In genomic region chr11:1548221-1549070, GRCh38 we compare ENCODE assay signal across 8 cellular contexts. TPM values are rescaled to one million over a fixed set of nuclear protein-coding genes. Genes with fewer than 3 reads are reported as not detected.
DNase-seq lines count a peak whose midpoint lies in the region; ATAC-seq and TF ChIP-seq lines count a peak whose summit lies in the region.

No MANE protein-coding gene starts in this region.

- no peaks in the 10 kb centered on the region for H3K9me3 ChIP-seq in gastrocnemius medialis

- peak overlapping the region; percentile 6; the same call in 1 of the 2 replicates for H3K4me2 ChIP-seq in KMS-11

- no peaks in the 10 kb centered on the region for H3K79me2 ChIP-seq in KMS-11 (ENCODE audit: insufficient read depth, low read depth)

- no peak for TF ChIP-seq CTCF in AG04449 (IDR thresholded peaks at IDR 0.05; ENCODE audit: insufficient read depth, low read length, missing control alignments)
- TF ChIP-seq CTCF in KMS-11 (conservative IDR thresholded peaks at IDR 0.05; ENCODE audit: low read depth, low read length): no peak
- no peak for TF ChIP-seq CTCF in gastrocnemius medialis (IDR thresholded peaks at IDR 0.05 in 4 of 5, conservative IDR thresholded peaks at IDR 0.05 in 1 of 5)
- no peak for TF ChIP-seq CTCF in GM20000 (IDR thresholded peaks at IDR 0.05; ENCODE audit: extremely low read depth, missing control alignments)

- H3K27me3 ChIP-seq in KMS-11 (ENCODE audit: insufficient read depth, low read depth) (peaks cover 66% of the 10 kb centered on the region), gastrocnemius medialis (no peaks in the 10 kb centered on the region)

- H3K9ac ChIP-seq in KMS-11: no peak overlapping the region

- no peaks in the 10 kb centered on the region for H4K20me1 ChIP-seq in KMS-11 (ENCODE audit: insufficient read depth)

- intact Hi-C loops in gastrocnemius medialis (cut with DNase I; ENCODE audit: low total_unique reads): loop anchor here (5.0 kb wide), 1 partner anchor 39 kb away; the partner anchor contains the start of gene KRTAP5-1

- in situ Hi-C loops in gastrocnemius medialis (cut with MboI; ENCODE audit: low sequenced_read_pairs in 4 of 4): no loop called here

- peak; percentile 84 to 86 for ATAC-seq in gastrocnemius medialis

- H3K27ac ChIP-seq in KMS-11: no peak overlapping the region
- peak overlapping the region; percentile 82 to 99 (median 90) for H3K27ac ChIP-seq in gastrocnemius medialis

- peak; percentile 82 to 84 for TF ChIP-seq POLR2A in gastrocnemius medialis (IDR thresholded peaks at IDR 0.05)

- DNase-seq in AG04449 (ENCODE audit: low read depth, low spot score) (no peak), amniotic epithelial cell (ENCODE audit: low read depth) (peak; percentile 37), hypothalamus (lab: John Stamatoyannopoulos, UW) (peak in 28 of 51 donors; percentile 16 to 80 (median 56)), gastrocnemius medialis (peak; percentile 75 to 92), GM20000 (ENCODE audit: low spot score) (no peak), SK-N-DZ (ENCODE audit: low spot score) (no peak), activated T-cell treated with anti-CD3 and anti-CD28 coated beads for 4 hours (no peak)

- H3K4me3 ChIP-seq in AG04449 (ENCODE audit: low read depth, low read length) (peak overlapping the region; percentile 23; the same call in 1 of the 2 replicates), KMS-11 (IDR thresholded peaks at IDR 0.05; ENCODE audit: insufficient read depth, low read depth, low read length) (no peak overlapping the region), gastrocnemius medialis (peak overlapping the region; percentile 19 to 47 (median 37))

- H3K4me1 ChIP-seq in KMS-11 (ENCODE audit: low read depth, poor library complexity, severe bottlenecking): no peaks in the 10 kb centered on the region
- peaks cover 20 to 35% of the 10 kb centered on the region in 2 donors for H3K4me1 ChIP-seq in gastrocnemius medialis

- H2AFZ ChIP-seq in KMS-11 (ENCODE audit: low read depth): no peak overlapping the region

- no peaks in the 10 kb centered on the region for H3K36me3 ChIP-seq in KMS-11 (ENCODE audit: insufficient read depth)
- no peaks in the 10 kb centered on the region for H3K36me3 ChIP-seq in gastrocnemius medialis

- CTCF ChIA-PET in AG04449 (lab: Yijun Ruan, JAX): interaction anchor here (2.1 to 17.2 kb wide), 6 partner anchors 10 to 79 kb away, joined by 7 to 266 read pairs (median 44); partner anchors contain the start of gene KRTAP5-2

- POLR2A ChIA-PET in AG04449 (lab: Yijun Ruan, JAX): interaction anchor here (1.0 kb wide), 1 partner anchor 10 kb away, joined by 4 read pairs; no protein-coding TSS in a partner anchor

RNA-seq across cellular contexts. Expression of gene DUSP8, which starts 23.6 kb away (rescaled TPM):
- total RNA-seq in gastrocnemius medialis: 10 to 100 TPM in 1 of 4 donors, 1 to 10 TPM in 3; 2.6 to 25.9 (median 6.3) TPM
- 3.7 and 8.8 TPM in 2 replicates for polyA plus RNA-seq in SK-N-DZ (2014; cell fraction: cytosol; rRNA removed)
- polyA plus RNA-seq in SK-N-DZ (2014; cell fraction: nucleus; rRNA removed): 4.9 and 6.9 TPM in 2 replicates

RNA-seq across cellular contexts. Expression of gene KRTAP5-1, which starts 36.6 kb away (rescaled TPM):
- not detected for total RNA-seq in gastrocnemius medialis
- polyA plus RNA-seq in SK-N-DZ (2014; cell fraction: cytosol; rRNA removed): not detected in 2 replicates
- polyA plus RNA-seq in SK-N-DZ (2014; cell fraction: nucleus; rRNA removed): not detected in 2 replicates

RNA-seq across cellular contexts. Expression of gene KRTAP5-2, which starts 49.6 kb away (rescaled TPM):
- total RNA-seq in gastrocnemius medialis: not detected
- not detected in 2 replicates for polyA plus RNA-seq in SK-N-DZ (2014; cell fraction: cytosol; rRNA removed)
- polyA plus RNA-seq in SK-N-DZ (2014; cell fraction: nucleus; rRNA removed): not detected in 2 replicates

RNA-seq across cellular contexts. Expression of gene KRTAP5-3, which starts 59.8 kb away (rescaled TPM):
- total RNA-seq in gastrocnemius medialis: not detected
- polyA plus RNA-seq in SK-N-DZ (2014; cell fraction: cytosol; rRNA removed): not detected in 2 replicates
- not detected in 2 replicates for polyA plus RNA-seq in SK-N-DZ (2014; cell fraction: nucleus; rRNA removed)

Comparison
In these comparisons a context has a peak if more than half of its experiments do, and no peak if none do; other contexts are left out.
1. DNase-seq: peak in amniotic epithelial cell (single experiment), hypothalamus (28 of 51) and gastrocnemius medialis (2 of 2); none in AG04449 (single experiment), GM20000 (single experiment), SK-N-DZ (single experiment) and activated T-cell treated with anti-CD3 and anti-CD28 coated beads for 4 hours (single experiment).